ENCODE assay signal across 10 cellular contexts in the genomic region with DNA sequence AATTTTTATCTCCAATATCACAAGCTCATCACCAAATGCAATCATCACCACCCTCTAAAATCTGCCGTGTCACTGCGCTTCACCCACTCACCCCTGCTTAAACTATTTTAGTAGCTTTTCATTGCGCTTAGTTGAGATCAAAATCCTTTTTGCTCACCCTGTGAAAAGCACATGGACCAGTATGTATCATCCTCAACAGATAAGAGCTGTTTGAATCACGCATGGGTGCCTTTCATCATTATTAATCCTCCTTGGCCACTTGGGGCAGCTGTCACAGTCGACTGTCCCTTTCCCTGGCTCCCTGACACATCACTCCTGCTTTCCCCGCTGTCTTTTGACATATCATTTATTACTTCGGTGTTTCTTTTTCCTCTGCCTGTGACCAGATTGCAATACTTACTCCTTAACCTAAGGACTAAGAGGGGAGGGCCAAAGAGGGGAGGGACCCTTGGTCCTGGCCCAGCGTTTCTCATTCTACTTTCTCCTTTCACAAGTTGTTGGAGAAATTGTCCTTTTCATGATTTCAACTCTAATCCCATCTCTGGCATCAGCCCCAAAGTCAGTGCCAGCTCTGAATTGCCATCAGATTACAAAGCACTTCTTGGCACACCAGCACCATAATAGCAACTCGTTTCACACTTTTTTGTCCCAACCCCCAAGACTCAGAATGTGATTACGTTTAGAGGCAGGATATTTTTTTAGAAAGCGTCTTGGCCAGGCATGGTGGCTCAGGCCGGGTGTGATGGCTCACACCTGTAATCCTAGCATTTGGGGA. TPM values are rescaled to one million over a fixed set of nuclear protein-coding genes. Genes with fewer than 3 reads are reported as not detected.
DNase-seq lines count a peak whose midpoint lies in the region; ATAC-seq and TF ChIP-seq lines count a peak whose summit lies in the region.
"Had no signal": no experiment of that assay in that cellular context is flagged by ENCODE, and none has a peak within 500 bp of the region (broad histone marks: within the 10 kb centered on the region; RNA-seq: fewer than 3 reads in every experiment).

No MANE protein-coding gene starts in this region.

- no peak overlapping the region for H4K8ac ChIP-seq in mesenchymal stem cell (ENCODE audit: low read length)

- H3K27ac ChIP-seq in CD8-positive, alpha-beta T cell (ENCODE audit: low read depth, low read length): no peak overlapping the region
- H3K27ac ChIP-seq in Karpas-422 (ENCODE audit: low read length): no peak overlapping the region
- H3K27ac ChIP-seq in mesenchymal stem cell (ENCODE audit: low read length, poor library complexity, severe bottlenecking): no peak overlapping the region

- no peak overlapping the region for H3K27ac Mint-ChIP-seq in CD8-positive, alpha-beta T cell
- no peak overlapping the region for H3K27ac Mint-ChIP-seq in activated T-helper 2 cell treated with anti-CD3 and anti-CD28 coated beads, Interferon-gamma antibody, Interleukin-2, Interleukin-4, amounts not matched to agents 10 μg/mL and 5 μg/mL and 100 μg/mL, durations not matched to agents 14 hours and 24 hours and 36 hours
- H3K27ac Mint-ChIP-seq: activated naive CD4-positive, alpha-beta T cell treated with anti-CD3 and anti-CD28 coated beads for 36 hours had no signal

- no peak overlapping the region for H3K18ac ChIP-seq in mesenchymal stem cell (ENCODE audit: low read depth in 1 of 2, low read length in 2 of 2)

- no peak overlapping the region for H3K4me3 Mint-ChIP-seq in CD8-positive, alpha-beta T cell
- H3K4me3 Mint-ChIP-seq in activated T-helper 2 cell treated with anti-CD3 and anti-CD28 coated beads, Interferon-gamma antibody, Interleukin-2, Interleukin-4, amounts not matched to agents 10 μg/mL and 5 μg/mL and 100 μg/mL, durations not matched to agents 14 hours and 24 hours and 36 hours (ENCODE audit: low read depth): no peak overlapping the region
- H3K4me3 Mint-ChIP-seq: activated naive CD4-positive, alpha-beta T cell treated with anti-CD3 and anti-CD28 coated beads for 36 hours had no signal

- WGBS in mesenchymal stem cell: 62% methylated on average over 11 of the region's 12 CpGs

- H3K4ac ChIP-seq in mesenchymal stem cell (ENCODE audit: low read depth in 1 of 2, low read length in 2 of 2): no peak overlapping the region

- H2AK5ac ChIP-seq in mesenchymal stem cell (ENCODE audit: low read length, severe bottlenecking): no peak overlapping the region

- H3K79me2 ChIP-seq in Karpas-422 (ENCODE audit: low read length): no peaks in the 10 kb centered on the region

- H3K4me3 ChIP-seq in CD8-positive, alpha-beta T cell (ENCODE audit: low read depth, low read length): no peak overlapping the region
- H3K4me3 ChIP-seq in Karpas-422 (ENCODE audit: low read length): no peak overlapping the region
- H3K4me3 ChIP-seq in mesenchymal stem cell (ENCODE audit: insufficient read depth in 1 of 2, low read depth in 1 of 2, low read length in 2 of 2): no peak overlapping the region

- H3K27me3 ChIP-seq in CD8-positive, alpha-beta T cell (ENCODE audit: insufficient read depth, low read length): no peaks in the 10 kb centered on the region
- H3K27me3 ChIP-seq in Karpas-422 (ENCODE audit: low read length) (no peaks in the 10 kb centered on the region), mesenchymal stem cell (ENCODE audit: control insufficient read depth in 1 of 2, insufficient read depth in 1 of 2, low read length in 2 of 2) (peaks cover 6 to 36% of the 10 kb centered on the region in 2 experiments)

- intact Hi-C loops in CD8-positive, alpha-beta T cell (cut with DNase I, micrococcal nuclease): no loop called here
- intact Hi-C loops in activated T-helper 2 cell treated with anti-CD3 and anti-CD28 coated beads, Interferon-gamma antibody, Interleukin-2, Interleukin-4, amounts not matched to agents 10 μg/mL and 5 μg/mL and 100 μg/mL, durations not matched to agents 14 hours and 24 hours and 36 hours (cut with micrococcal nuclease): no loop called here

- H3K27me3 Mint-ChIP-seq in CD8-positive, alpha-beta T cell (ENCODE audit: low read depth): no peaks in the 10 kb centered on the region
- peaks cover 25% of the 10 kb centered on the region for H3K27me3 Mint-ChIP-seq in activated T-helper 2 cell treated with anti-CD3 and anti-CD28 coated beads, Interferon-gamma antibody, Interleukin-2, Interleukin-4, amounts not matched to agents 10 μg/mL and 5 μg/mL and 100 μg/mL, durations not matched to agents 14 hours and 24 hours and 36 hours (ENCODE audit: low read depth)

- H3K4me1 Mint-ChIP-seq in CD8-positive, alpha-beta T cell (ENCODE audit: low read depth): no peaks in the 10 kb centered on the region
- H3K4me1 Mint-ChIP-seq in activated T-helper 2 cell treated with anti-CD3 and anti-CD28 coated beads, Interferon-gamma antibody, Interleukin-2, Interleukin-4, amounts not matched to agents 10 μg/mL and 5 μg/mL and 100 μg/mL, durations not matched to agents 14 hours and 24 hours and 36 hours (ENCODE audit: low read depth): peaks cover 8% of the 10 kb centered on the region

- H3K36me3 ChIP-seq in CD8-positive, alpha-beta T cell (ENCODE audit: insufficient read depth, low read length): no peaks in the 10 kb centered on the region
- no peaks in the 10 kb centered on the region for H3K36me3 ChIP-seq in Karpas-422 (ENCODE audit: insufficient read depth, low read length)
- H3K36me3 ChIP-seq in mesenchymal stem cell (ENCODE audit: control insufficient read depth in 1 of 2, insufficient read depth in 2 of 2, low read depth in 1 of 2, low read length in 2 of 2): no peaks in the 10 kb centered on the region

- POLR2A ChIA-PET in CD8-positive, alpha-beta T cell (lab: Charles Lee): interaction anchor here (0.6 to 0.7 kb wide), 2 partner anchors 32 to 71 kb away, joined by 3 read pairs; a partner anchor contains a TSS

- H2BK15ac ChIP-seq in mesenchymal stem cell (ENCODE audit: low read depth, poor library complexity, severe bottlenecking): no peak overlapping the region

- H4K91ac ChIP-seq in mesenchymal stem cell (ENCODE audit: low read length): no peak overlapping the region

- no peaks in the 10 kb centered on the region for H3K9me3 Mint-ChIP-seq in CD8-positive, alpha-beta T cell
- no peaks in the 10 kb centered on the region for H3K9me3 Mint-ChIP-seq in activated T-helper 2 cell treated with anti-CD3 and anti-CD28 coated beads, Interferon-gamma antibody, Interleukin-2, Interleukin-4, amounts not matched to agents 10 μg/mL and 5 μg/mL and 100 μg/mL, durations not matched to agents 14 hours and 24 hours and 36 hours
- H3K9me3 Mint-ChIP-seq: activated naive CD4-positive, alpha-beta T cell treated with anti-CD3 and anti-CD28 coated beads for 36 hours had no signal

- peak; percentile 10 for TF ChIP-seq CTCF in CD8-positive, alpha-beta T cell (IDR thresholded peaks at IDR 0.05)

- no peak overlapping the region for H2AFZ ChIP-seq in Karpas-422 (ENCODE audit: low read length)
- H2AFZ ChIP-seq in mesenchymal stem cell (ENCODE audit: low read depth, low read length): no peak overlapping the region

- no peaks in the 10 kb centered on the region for H4K20me1 ChIP-seq in Karpas-422 (ENCODE audit: insufficient read depth, low read depth, low read length)

- no peak overlapping the region for H3K23ac ChIP-seq in mesenchymal stem cell (ENCODE audit: low read length in 2 of 2)

- no peaks in the 10 kb centered on the region for H3K9me3 ChIP-seq in CD8-positive, alpha-beta T cell (ENCODE audit: low read length)
- no peaks in the 10 kb centered on the region for H3K9me3 ChIP-seq in Karpas-422 (ENCODE audit: low read length)
- H3K9me3 ChIP-seq in mesenchymal stem cell (ENCODE audit: control insufficient read depth, low read length): no peaks in the 10 kb centered on the region

- H2BK12ac ChIP-seq in mesenchymal stem cell (ENCODE audit: low read length in 2 of 2): no peak overlapping the region

- no peaks in the 10 kb centered on the region for H3K36me3 Mint-ChIP-seq in CD8-positive, alpha-beta T cell
- no peaks in the 10 kb centered on the region for H3K36me3 Mint-ChIP-seq in activated T-helper 2 cell treated with anti-CD3 and anti-CD28 coated beads, Interferon-gamma antibody, Interleukin-2, Interleukin-4, amounts not matched to agents 10 μg/mL and 5 μg/mL and 100 μg/mL, durations not matched to agents 14 hours and 24 hours and 36 hours (ENCODE audit: low read depth)

- H2BK5ac ChIP-seq in mesenchymal stem cell (ENCODE audit: low read depth, low read length, poor library complexity, severe bottlenecking): no peak overlapping the region

- H3K4me2 ChIP-seq in Karpas-422 (ENCODE audit: low read depth, low read length, poor library complexity, severe bottlenecking) (no peak overlapping the region), mesenchymal stem cell (ENCODE audit: low read length, poor library complexity, severe bottlenecking) (no peak overlapping the region)

- ATAC-seq in CD8-positive, alpha-beta T cell: no peak
- no peak for ATAC-seq in GM21619 (IDR thresholded peaks at IDR 0.05; ENCODE audit: unreplicated experiment)

- no peaks in the 10 kb centered on the region for H3K9me2 ChIP-seq in Karpas-422 (replicated peaks; ENCODE audit: insufficient read depth, low read length)

- no peaks in the 10 kb centered on the region for H3K79me1 ChIP-seq in mesenchymal stem cell (replicated peaks; ENCODE audit: low read length, poor library complexity, severe bottlenecking)

- H3K4me1 ChIP-seq in CD8-positive, alpha-beta T cell (ENCODE audit: insufficient read depth, low read length): no peaks in the 10 kb centered on the region
- peaks cover 10% of the 10 kb centered on the region for H3K4me1 ChIP-seq in Karpas-422 (ENCODE audit: low read length)
- H3K4me1 ChIP-seq in mesenchymal stem cell (ENCODE audit: control insufficient read depth, insufficient read depth, low read depth, low read length): no peaks in the 10 kb centered on the region

- no peak overlapping the region for H3K14ac ChIP-seq in mesenchymal stem cell (ENCODE audit: low read length in 2 of 2)

- CTCF ChIA-PET in CD8-positive, alpha-beta T cell (lab: Charles Lee): interaction anchor here (0.6 to 1.5 kb wide), 12 partner anchors 9 to 216 kb away, joined by 3 to 5 read pairs (median 3); no protein-coding TSS in a partner anchor

- no peak overlapping the region for H2BK120ac ChIP-seq in mesenchymal stem cell (ENCODE audit: low read depth, low read length)

- H3K9ac ChIP-seq in Karpas-422 (ENCODE audit: low read length) (no peak overlapping the region), mesenchymal stem cell (ENCODE audit: low read length) (peak overlapping the region; percentile 33)

- no peak for DNase-seq in CD8-positive, alpha-beta T cell
- DNase-seq in Karpas-422 (peak; percentile 43), astrocyte of the hippocampus (ENCODE audit: low read depth, low spot score) (peak; percentile 55), mesenchymal stem cell (peak; percentile 24), DMS79 (lab: John Stamatoyannopoulos, UW) (no peak)
- no peak for DNase-seq in activated T-helper 2 cell treated with anti-CD3 and anti-CD28 coated beads, Interferon-gamma antibody, Interleukin-2, Interleukin-4, amounts not matched to agents 10 μg/mL and 5 μg/mL and 100 μg/mL, durations not matched to agents 14 hours and 24 hours and 36 hours (ENCODE audit: low spot score)
- DNase-seq: activated naive CD4-positive, alpha-beta T cell treated with anti-CD3 and anti-CD28 coated beads for 36 hours; NCI-H1930; T-helper 9 cell had no signal

RNA-seq across cellular contexts. Expression of a gene that starts 8.6 kb away (rescaled TPM):
- total RNA-seq in CD8-positive, alpha-beta T cell: 100 to 1,000 TPM; 332 to 349 TPM
- 11.9 and 34.6 TPM in 2 replicates for total RNA-seq in Karpas-422 (2014; rRNA removed; shearing (Covaris generic); ENCODE audit: low replicate concordance)
- polyA plus RNA-seq in mesenchymal stem cell (2013, experiment 1 of 2): 16.2 TPM
- 16.4 TPM for polyA plus RNA-seq in mesenchymal stem cell (2013, experiment 2 of 2)
- 96.0 and 99.6 TPM in 2 replicates for total RNA-seq in activated T-helper 2 cell treated with anti-CD3 and anti-CD28 coated beads, Interferon-gamma antibody, Interleukin-2, Interleukin-4, amounts not matched to agents 10 μg/mL and 5 μg/mL and 100 μg/mL, durations not matched to agents 14 hours and 24 hours and 36 hours

RNA-seq across cellular contexts. Expression of a gene that starts 29.5 kb away (rescaled TPM):
- 10 to 100 TPM; 33.3 to 33.7 TPM for total RNA-seq in CD8-positive, alpha-beta T cell
- total RNA-seq in Karpas-422 (2014; rRNA removed; shearing (Covaris generic); ENCODE audit: low replicate concordance): 0.69 and 1.4 TPM in 2 replicates
- polyA plus RNA-seq in mesenchymal stem cell (2013, experiment 1 of 2): 79.2 TPM
- 76.9 TPM for polyA plus RNA-seq in mesenchymal stem cell (2013, experiment 2 of 2)
- total RNA-seq in activated T-helper 2 cell treated with anti-CD3 and anti-CD28 coated beads, Interferon-gamma antibody, Interleukin-2, Interleukin-4, amounts not matched to agents 10 μg/mL and 5 μg/mL and 100 μg/mL, durations not matched to agents 14 hours and 24 hours and 36 hours: 4.1 and 6.1 TPM in 2 replicates

RNA-seq across cellular contexts. Expression of a gene that starts 32.0 kb away (rescaled TPM):
- total RNA-seq in CD8-positive, alpha-beta T cell: 10 to 100 TPM; 14.3 to 16.5 TPM
- total RNA-seq in Karpas-422 (2014; rRNA removed; shearing (Covaris generic); ENCODE audit: low replicate concordance): 313 and 321 TPM in 2 replicates
- 98.1 TPM for polyA plus RNA-seq in mesenchymal stem cell (2013, experiment 1 of 2)
- 95.0 TPM for polyA plus RNA-seq in mesenchymal stem cell (2013, experiment 2 of 2)
- total RNA-seq in activated T-helper 2 cell treated with anti-CD3 and anti-CD28 coated beads, Interferon-gamma antibody, Interleukin-2, Interleukin-4, amounts not matched to agents 10 μg/mL and 5 μg/mL and 100 μg/mL, durations not matched to agents 14 hours and 24 hours and 36 hours: 52.6 and 53.0 TPM in 2 replicates

RNA-seq across cellular contexts. Expression of a gene that starts 32.4 kb away (rescaled TPM):
- 10 to 100 TPM; 10.4 to 12.4 TPM for total RNA-seq in CD8-positive, alpha-beta T cell
- 8.5 and 10.9 TPM in 2 replicates for total RNA-seq in Karpas-422 (2014; rRNA removed; shearing (Covaris generic); ENCODE audit: low replicate concordance)
- polyA plus RNA-seq in mesenchymal stem cell (2013, experiment 1 of 2): 7.9 TPM
- polyA plus RNA-seq in mesenchymal stem cell (2013, experiment 2 of 2): 8.0 TPM
- 8.8 and 10.5 TPM in 2 replicates for total RNA-seq in activated T-helper 2 cell treated with anti-CD3 and anti-CD28 coated beads, Interferon-gamma antibody, Interleukin-2, Interleukin-4, amounts not matched to agents 10 μg/mL and 5 μg/mL and 100 μg/mL, durations not matched to agents 14 hours and 24 hours and 36 hours

Comparison
In these comparisons a context has a peak if more than half of its experiments do, and no peak if none do; other contexts are left out.
1. DNase-seq: peak in Karpas-422 (single experiment), astrocyte of the hippocampus (single experiment) and mesenchymal stem cell (single experiment); none in CD8-positive, alpha-beta T cell (0 of 7), DMS79 (single experiment) and activated T-helper 2 cell treated with anti-CD3 and anti-CD28 coated beads, Interferon-gamma antibody, Interleukin-2, Interleukin-4, amounts not matched to agents 10 μg/mL and 5 μg/mL and 100 μg/mL, durations not matched to agents 14 hours and 24 hours and 36 hours (single experiment).